Comparison of ENCODE assay signal across 28 cellular contexts in genomic region chr17:77901476-77901875, GRCh38.
"Had no signal": no experiment of that assay in that cellular context is flagged by ENCODE, and none has a peak within 500 bp of the region (broad histone marks: within the 10 kb centered on the region; RNA-seq: fewer than 3 reads in every experiment).

No MANE protein-coding gene starts in this region.

- DNase-seq: activated CD4-positive, alpha-beta memory T cell treated with anti-CD3 and anti-CD28 coated beads, Interleukin-2, amount 10 ng/mL, durations not matched to agents 7 days and 5 days; activated CD4-positive, alpha-beta T cell treated with anti-CD3 and anti-CD28 coated beads for 36 hours; activated CD4-positive, alpha-beta T cell treated with anti-CD3 and anti-CD28 coated beads, Interleukin-2, amount 50 U/mL, for 1 hour; activated gamma-delta T cell; activated naive CD4-positive, alpha-beta T cell treated with anti-CD3 and anti-CD28 coated beads, Interleukin-2, amount 10 ng/mL, durations not matched to agents 7 days and 5 days; activated naive CD8-positive, alpha-beta T cell treated with anti-CD3 and anti-CD28 coated beads for 36 hours; activated T-cell treated with anti-CD3 and anti-CD28 coated beads for 4 hours; activated T-cell treated with anti-CD3 and anti-CD28 coated beads, Interleukin-2, amount 50 U/mL, for 48 hours; body of pancreas; MM.1S; NCI-H1105; NCI-H1436; NCI-H1694 treated with DMSO at 0.1 percent for 48 hours; NCI-H2029 treated with DMSO at 0.1 percent for 48 hours; NCI-H446; NCI-H526; NK-92 treated with Interleukin-12 subunit alpha and Interleukin-12 subunit beta, amount 100 ng/mL, for 24 hours; OCI-M1; Right ventricle myocardium superior; SJCRH30; SK-N-SH; T-helper 1 cell; WERI-Rb-1 had no signal

- H3K9me3 ChIP-seq: ascending aorta, body of pancreas, SJCRH30, SK-N-SH had no signal

- H3K27me3 ChIP-seq: ascending aorta, body of pancreas had no signal

- H3K9me3 Mint-ChIP-seq: activated CD4-positive, alpha-beta memory T cell treated with anti-CD3 and anti-CD28 coated beads, Interleukin-2, amount 10 ng/mL, durations not matched to agents 7 days and 5 days; activated naive CD4-positive, alpha-beta T cell treated with anti-CD3 and anti-CD28 coated beads, Interleukin-2, amount 10 ng/mL, durations not matched to agents 7 days and 5 days; activated naive CD8-positive, alpha-beta T cell treated with anti-CD3 and anti-CD28 coated beads for 36 hours; activated T-helper 17 cell treated with anti-CD3 and anti-CD28 coated beads, Interleukin-2, amount 50 U/mL, for 72 hours; central memory CD8-positive, alpha-beta T cell had no signal

- H3K4me1 Mint-ChIP-seq: activated CD4-positive, alpha-beta memory T cell treated with anti-CD3 and anti-CD28 coated beads, Interleukin-2, amount 10 ng/mL, durations not matched to agents 7 days and 5 days; activated CD4-positive, alpha-beta T cell treated with anti-CD3 and anti-CD28 coated beads for 36 hours; activated T-helper 17 cell treated with anti-CD3 and anti-CD28 coated beads, Interleukin-2, amount 50 U/mL, for 72 hours had no signal

- H3K4me3 Mint-ChIP-seq: activated CD4-positive, alpha-beta memory T cell treated with anti-CD3 and anti-CD28 coated beads, Interleukin-2, amount 10 ng/mL, durations not matched to agents 7 days and 5 days; activated CD4-positive, alpha-beta T cell treated with anti-CD3 and anti-CD28 coated beads for 36 hours; activated naive CD4-positive, alpha-beta T cell treated with anti-CD3 and anti-CD28 coated beads, Interleukin-2, amount 10 ng/mL, durations not matched to agents 7 days and 5 days; activated naive CD8-positive, alpha-beta T cell treated with anti-CD3 and anti-CD28 coated beads for 36 hours; activated T-helper 17 cell treated with anti-CD3 and anti-CD28 coated beads, Interleukin-2, amount 50 U/mL, for 72 hours; central memory CD8-positive, alpha-beta T cell had no signal

- H3K27ac Mint-ChIP-seq: activated CD4-positive, alpha-beta memory T cell treated with anti-CD3 and anti-CD28 coated beads, Interleukin-2, amount 10 ng/mL, durations not matched to agents 7 days and 5 days; activated CD4-positive, alpha-beta T cell treated with anti-CD3 and anti-CD28 coated beads for 36 hours; activated naive CD4-positive, alpha-beta T cell treated with anti-CD3 and anti-CD28 coated beads, Interleukin-2, amount 10 ng/mL, durations not matched to agents 7 days and 5 days; activated naive CD8-positive, alpha-beta T cell treated with anti-CD3 and anti-CD28 coated beads for 36 hours; activated T-helper 17 cell treated with anti-CD3 and anti-CD28 coated beads, Interleukin-2, amount 50 U/mL, for 72 hours had no signal

- ATAC-seq: activated CD4-positive, alpha-beta T cell treated with anti-CD3 and anti-CD28 coated beads for 36 hours; activated T-helper 17 cell treated with anti-CD3 and anti-CD28 coated beads, Interleukin-2, amount 50 U/mL, for 72 hours; body of pancreas; Panc1 had no signal

- H3K27me3 Mint-ChIP-seq: activated naive CD8-positive, alpha-beta T cell treated with anti-CD3 and anti-CD28 coated beads for 36 hours; activated T-helper 17 cell treated with anti-CD3 and anti-CD28 coated beads, Interleukin-2, amount 50 U/mL, for 72 hours; central memory CD8-positive, alpha-beta T cell had no signal

- H3K36me3 ChIP-seq: ascending aorta, SJCRH30, WERI-Rb-1 had no signal

- H3K4me3 ChIP-seq: ascending aorta, body of pancreas, SJCRH30 had no signal

- H3K4me1 ChIP-seq: ascending aorta, body of pancreas, SJCRH30 had no signal

- H3K27ac ChIP-seq: ascending aorta, body of pancreas, RWPE1, SJCRH30, WERI-Rb-1 had no signal

- H3K36me3 Mint-ChIP-seq: activated naive CD4-positive, alpha-beta T cell treated with anti-CD3 and anti-CD28 coated beads, Interleukin-2, amount 10 ng/mL, durations not matched to agents 7 days and 5 days; activated naive CD8-positive, alpha-beta T cell treated with anti-CD3 and anti-CD28 coated beads for 36 hours had no signal
